ENCODE assay signal across 16 cellular contexts in the genomic region with DNA sequence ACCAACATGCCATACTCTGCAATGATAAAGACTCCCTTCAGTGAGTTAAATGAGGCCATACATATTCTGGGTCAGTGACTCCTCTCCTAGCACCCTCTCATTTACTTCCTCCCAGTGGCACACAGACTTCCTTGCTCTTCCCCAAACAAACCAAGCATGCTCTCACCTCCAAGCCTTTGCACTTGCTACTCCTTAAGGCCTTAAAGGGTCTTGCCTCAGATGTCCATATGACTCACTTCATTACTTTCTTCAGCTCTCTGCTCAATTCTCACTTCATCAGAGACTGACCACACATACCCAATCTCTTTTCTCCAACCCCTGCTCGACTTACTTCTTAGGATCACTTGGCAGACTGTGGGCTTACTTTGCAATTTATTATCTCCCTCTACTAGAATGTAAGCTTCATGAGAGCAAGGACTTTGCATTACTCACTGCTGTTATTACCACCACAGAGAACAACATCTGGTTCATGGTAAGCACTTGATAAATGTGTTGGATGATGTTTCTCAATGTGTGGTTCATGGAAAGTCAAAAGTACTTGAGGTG. TPM values are rescaled to one million over a fixed set of nuclear protein-coding genes. Genes with fewer than 3 reads are reported as not detected.
DNase-seq lines count a peak whose midpoint lies in the region; TF ChIP-seq lines count a peak whose summit lies in the region.
"Had no signal": no experiment of that assay in that cellular context is flagged by ENCODE, and none has a peak within 500 bp of the region (broad histone marks: within the 10 kb centered on the region; RNA-seq: fewer than 3 reads in every experiment).

No MANE protein-coding gene starts in this region.

- H3K27ac Mint-ChIP-seq in activated CD4-positive, alpha-beta T cell treated with anti-CD3 and anti-CD28 coated beads, Interleukin-2, amount 10 ng/mL, durations not matched to agents 24 days and 14 days = peak overlapping the region; percentile 31
- peak overlapping the region; percentile 24 for H3K27ac Mint-ChIP-seq in nephron progenitor cell
- H3K27ac Mint-ChIP-seq: progenitor cell of endocrine pancreas had no signal

- no peaks in the 10 kb centered on the region for H3K9me3 ChIP-seq in HAP-1
- H3K9me3 ChIP-seq in effector memory CD4-positive, alpha-beta T cell (ENCODE audit: control insufficient read depth, low read length) = no peaks in the 10 kb centered on the region
- H3K9me3 ChIP-seq: left lung, uterus had no signal

- peaks cover 93% of the 10 kb centered on the region for H3K36me3 ChIP-seq in HAP-1 (replicated peaks)
- peaks cover 93% of the 10 kb centered on the region for H3K36me3 ChIP-seq in effector memory CD4-positive, alpha-beta T cell (ENCODE audit: control insufficient read depth, insufficient read depth, low read length)
- H3K36me3 ChIP-seq: uterus had no signal

- H3K36me3 Mint-ChIP-seq in activated CD4-positive, alpha-beta T cell treated with anti-CD3 and anti-CD28 coated beads, Interleukin-2, amount 10 ng/mL, durations not matched to agents 24 days and 14 days (ENCODE audit: low read depth) = peaks cover 80% of the 10 kb centered on the region
- peaks cover 78% of the 10 kb centered on the region for H3K36me3 Mint-ChIP-seq in nephron progenitor cell (ENCODE audit: low read depth)

- in situ Hi-C loops in HAP-1 (cut with MboI; ENCODE audit: low sequenced_read_pairs) = no loop called here

- peak overlapping the region; percentile 3 for H3K27ac ChIP-seq in cingulate gyrus (ENCODE audit: low read depth, low read length)
- H3K27ac ChIP-seq in effector memory CD4-positive, alpha-beta T cell (ENCODE audit: insufficient read depth, low read length, poor library complexity, severe bottlenecking) = no peak overlapping the region
- H3K27ac ChIP-seq: foreskin keratinocyte, GM23248, left lung, uterus had no signal

- 0 out of 2 replicates have a peak, but pooled peaks cover 3% of the 10 kb centered on the region for H3K4me1 ChIP-seq in HAP-1
- peaks cover 10% of the 10 kb centered on the region for H3K4me1 ChIP-seq in effector memory CD4-positive, alpha-beta T cell (ENCODE audit: control insufficient read depth, insufficient read depth, low read length, poor library complexity, severe bottlenecking)
- H3K4me1 ChIP-seq: uterus had no signal

- no peaks in the 10 kb centered on the region for H3K9me3 Mint-ChIP-seq in activated CD4-positive, alpha-beta T cell treated with anti-CD3 and anti-CD28 coated beads, Interleukin-2, amount 10 ng/mL, durations not matched to agents 24 days and 14 days
- no peaks in the 10 kb centered on the region for H3K9me3 Mint-ChIP-seq in nephron progenitor cell

- H3K4me3 Mint-ChIP-seq in activated CD4-positive, alpha-beta T cell treated with anti-CD3 and anti-CD28 coated beads, Interleukin-2, amount 10 ng/mL, durations not matched to agents 24 days and 14 days = peak overlapping the region; percentile 12
- no peak overlapping the region for H3K4me3 Mint-ChIP-seq in nephron progenitor cell

- no peak for DNase-seq in activated CD4-positive, alpha-beta T cell treated with anti-CD3 and anti-CD28 coated beads, Interleukin-2, amount 10 ng/mL, durations not matched to agents 24 days and 14 days
- no peak for DNase-seq in activated CD4-positive, alpha-beta T cell treated with anti-CD3 and anti-CD28 coated beads for 1 hour
- DNase-seq in OCI-M1 (lab: John Stamatoyannopoulos, UW) (peak; percentile 10), nephron progenitor cell (no peak), HAP-1 (ENCODE audit: low spot score in 2 of 2) (no peak)
- no peak for DNase-seq in effector memory CD4-positive, alpha-beta T cell
- no peak for DNase-seq in stimulated activated CD4-positive, alpha-beta T cell treated with anti-CD3 and anti-CD28 coated beads, Interleukin-2, amount 100 ng/mL, for 48 hours
- DNase-seq: anterior cingulate cortex, foreskin keratinocyte, GM23248, left lung, NCI-H2171 treated with DMSO at 0.1 percent for 48 hours, uterus had no signal

- H3K27me3 Mint-ChIP-seq in activated CD4-positive, alpha-beta T cell treated with anti-CD3 and anti-CD28 coated beads, Interleukin-2, amount 10 ng/mL, durations not matched to agents 24 days and 14 days = no peaks in the 10 kb centered on the region
- H3K27me3 Mint-ChIP-seq in nephron progenitor cell (ENCODE audit: low read depth, poor library complexity) = peaks cover 3% of the 10 kb centered on the region
- H3K27me3 Mint-ChIP-seq: progenitor cell of endocrine pancreas had no signal

- H3K27me3 ChIP-seq in HAP-1 (ENCODE audit: low read depth) = no peaks in the 10 kb centered on the region
- H3K27me3 ChIP-seq in effector memory CD4-positive, alpha-beta T cell (replicated peaks; ENCODE audit: control insufficient read depth, insufficient read depth, low read length, poor library complexity, severe bottlenecking) = no peaks in the 10 kb centered on the region
- H3K27me3 ChIP-seq: foreskin keratinocyte, left lung, uterus had no signal

- no peak overlapping the region for H3K4me3 ChIP-seq in HAP-1
- no peak overlapping the region for H3K4me3 ChIP-seq in effector memory CD4-positive, alpha-beta T cell (ENCODE audit: insufficient read depth, low read depth, low read length, poor library complexity, severe bottlenecking)
- H3K4me3 ChIP-seq: GM23248, K562, left lung, uterus had no signal

- TF ChIP-seq CTCF in nephron progenitor cell (IDR thresholded peaks at IDR 0.05) = no peak

- intact Hi-C loops in activated CD4-positive, alpha-beta T cell treated with anti-CD3 and anti-CD28 coated beads, Interleukin-2, amount 10 ng/mL, durations not matched to agents 24 days and 14 days (cut with micrococcal nuclease) = no loop called here

- H3K4me1 Mint-ChIP-seq in activated CD4-positive, alpha-beta T cell treated with anti-CD3 and anti-CD28 coated beads, Interleukin-2, amount 10 ng/mL, durations not matched to agents 24 days and 14 days = peaks cover 50% of the 10 kb centered on the region
- peaks cover 7% of the 10 kb centered on the region for H3K4me1 Mint-ChIP-seq in nephron progenitor cell

RNA-seq across cellular contexts. Expression of a gene that starts 22.8 kb away (rescaled TPM):
- total RNA-seq in activated CD4-positive, alpha-beta T cell treated with anti-CD3 and anti-CD28 coated beads, Interleukin-2, amount 10 ng/mL, durations not matched to agents 24 days and 14 days = 262 and 286 TPM in 2 replicates

RNA-seq across cellular contexts. Expression of a gene that starts 22.9 kb away (rescaled TPM):
- total RNA-seq in activated CD4-positive, alpha-beta T cell treated with anti-CD3 and anti-CD28 coated beads, Interleukin-2, amount 10 ng/mL, durations not matched to agents 24 days and 14 days = 24.0 and 28.0 TPM in 2 replicates

RNA-seq across cellular contexts. Expression of a gene that starts 32.1 kb away (rescaled TPM):
- total RNA-seq in activated CD4-positive, alpha-beta T cell treated with anti-CD3 and anti-CD28 coated beads, Interleukin-2, amount 10 ng/mL, durations not matched to agents 24 days and 14 days = 1.3 and 1.7 TPM in 2 replicates

RNA-seq across cellular contexts. Expression of a gene that starts 52.3 kb away (rescaled TPM):
- 66.9 and 67.3 TPM in 2 replicates for total RNA-seq in activated CD4-positive, alpha-beta T cell treated with anti-CD3 and anti-CD28 coated beads, Interleukin-2, amount 10 ng/mL, durations not matched to agents 24 days and 14 days
- total RNA-seq: GM23248 had no signal
